Comparison of ENCODE assay signal across 14 cellular contexts in genomic region chrX:10395643-10396042, GRCh38.
"Had no signal": no experiment of that assay in that cellular context is flagged by ENCODE, and none has a peak within 500 bp of the region (broad histone marks: within the 10 kb centered on the region; RNA-seq: fewer than 3 reads in every experiment).

No MANE protein-coding gene starts in this region.

- ATAC-seq: activated CD8-positive, alpha-beta memory T cell treated with anti-CD3 and anti-CD28 coated beads, Interleukin-2, amount 10 ng/mL, durations not matched to agents 7 days and 5 days; gastrocnemius medialis; heart left ventricle; natural killer cell treated with Interleukin-12 subunit alpha and Interleukin-12 subunit beta and Interleukin-15 and Interleukin-18, amount 100 ng/mL, for 72 hours; stimulated activated effector memory CD8-positive, alpha-beta T cell treated with anti-CD3 and anti-CD28 coated beads, Interleukin-12 subunit alpha, Interleukin-12 subunit beta, amount 100 ng/mL, for 72 hours had no signal

- H3K27me3 Mint-ChIP-seq: activated CD4-positive, alpha-beta memory T cell treated with anti-CD3 and anti-CD28 coated beads for 36 hours; activated CD8-positive, alpha-beta memory T cell treated with anti-CD3 and anti-CD28 coated beads, Interleukin-2, amount 10 ng/mL, durations not matched to agents 7 days and 5 days; activated naive CD4-positive, alpha-beta T cell treated with anti-CD3 and anti-CD28 coated beads, Interleukin-2, amount 10 ng/mL, durations not matched to agents 7 days and 5 days had no signal

- H3K36me3 Mint-ChIP-seq: activated CD4-positive, alpha-beta memory T cell treated with anti-CD3 and anti-CD28 coated beads for 36 hours; activated CD8-positive, alpha-beta memory T cell treated with anti-CD3 and anti-CD28 coated beads, Interleukin-2, amount 10 ng/mL, durations not matched to agents 7 days and 5 days; activated naive CD4-positive, alpha-beta T cell treated with anti-CD3 and anti-CD28 coated beads, Interleukin-2, amount 10 ng/mL, durations not matched to agents 7 days and 5 days; immature natural killer cell; natural killer cell treated with Interleukin-12 subunit alpha and Interleukin-12 subunit beta and Interleukin-15 and Interleukin-18, amount 100 ng/mL, for 72 hours; stimulated activated effector memory CD8-positive, alpha-beta T cell treated with anti-CD3 and anti-CD28 coated beads, Interleukin-12 subunit alpha, Interleukin-12 subunit beta, amount 100 ng/mL, for 72 hours had no signal

- H3K4me1 Mint-ChIP-seq: activated CD8-positive, alpha-beta memory T cell treated with anti-CD3 and anti-CD28 coated beads, Interleukin-2, amount 10 ng/mL, durations not matched to agents 7 days and 5 days; activated naive CD4-positive, alpha-beta T cell treated with anti-CD3 and anti-CD28 coated beads, Interleukin-2, amount 10 ng/mL, durations not matched to agents 7 days and 5 days; stimulated activated effector memory CD8-positive, alpha-beta T cell treated with anti-CD3 and anti-CD28 coated beads, Interleukin-12 subunit alpha, Interleukin-12 subunit beta, amount 100 ng/mL, for 72 hours had no signal

- H3K27ac Mint-ChIP-seq: activated CD4-positive, alpha-beta memory T cell treated with anti-CD3 and anti-CD28 coated beads for 36 hours; activated CD8-positive, alpha-beta memory T cell treated with anti-CD3 and anti-CD28 coated beads, Interleukin-2, amount 10 ng/mL, durations not matched to agents 7 days and 5 days; activated naive CD4-positive, alpha-beta T cell treated with anti-CD3 and anti-CD28 coated beads, Interleukin-2, amount 10 ng/mL, durations not matched to agents 7 days and 5 days; activated T-helper 2 cell treated with anti-CD3 and anti-CD28 coated beads, Interferon-gamma antibody, Interleukin-2, Interleukin-4, amounts not matched to agents 10 μg/mL and 5 μg/mL and 100 μg/mL, durations not matched to agents 14 hours and 24 hours and 36 hours; immature natural killer cell; natural killer cell treated with Interleukin-12 subunit alpha and Interleukin-12 subunit beta and Interleukin-15 and Interleukin-18, amount 100 ng/mL, for 72 hours; stimulated activated effector memory CD8-positive, alpha-beta T cell treated with anti-CD3 and anti-CD28 coated beads, Interleukin-12 subunit alpha, Interleukin-12 subunit beta, amount 100 ng/mL, for 72 hours had no signal

- H3K4me3 Mint-ChIP-seq: activated CD4-positive, alpha-beta memory T cell treated with anti-CD3 and anti-CD28 coated beads for 36 hours; activated CD8-positive, alpha-beta memory T cell treated with anti-CD3 and anti-CD28 coated beads, Interleukin-2, amount 10 ng/mL, durations not matched to agents 7 days and 5 days; activated naive CD4-positive, alpha-beta T cell treated with anti-CD3 and anti-CD28 coated beads, Interleukin-2, amount 10 ng/mL, durations not matched to agents 7 days and 5 days; immature natural killer cell; natural killer cell treated with Interleukin-12 subunit alpha and Interleukin-12 subunit beta and Interleukin-15 and Interleukin-18, amount 100 ng/mL, for 72 hours; stimulated activated effector memory CD8-positive, alpha-beta T cell treated with anti-CD3 and anti-CD28 coated beads, Interleukin-12 subunit alpha, Interleukin-12 subunit beta, amount 100 ng/mL, for 72 hours had no signal

- H3K4me3 ChIP-seq: gastrocnemius medialis, heart left ventricle had no signal

- DNase-seq: activated CD4-positive, alpha-beta memory T cell treated with anti-CD3 and anti-CD28 coated beads for 36 hours; activated CD8-positive, alpha-beta memory T cell treated with anti-CD3 and anti-CD28 coated beads, Interleukin-2, amount 10 ng/mL, durations not matched to agents 7 days and 5 days; activated naive CD4-positive, alpha-beta T cell treated with anti-CD3 and anti-CD28 coated beads, Interleukin-2, amount 10 ng/mL, durations not matched to agents 7 days and 5 days; activated T-cell treated with anti-CD3 and anti-CD28 coated beads, Interleukin-2, amount 50 U/mL, for 1 hour; erythroblast; gastrocnemius medialis; heart left ventricle; immature natural killer cell; mesendoderm; nucleus accumbens; WERI-Rb-1 had no signal

- H3K9me3 Mint-ChIP-seq: activated CD4-positive, alpha-beta memory T cell treated with anti-CD3 and anti-CD28 coated beads for 36 hours; activated naive CD4-positive, alpha-beta T cell treated with anti-CD3 and anti-CD28 coated beads, Interleukin-2, amount 10 ng/mL, durations not matched to agents 7 days and 5 days; activated T-helper 2 cell treated with anti-CD3 and anti-CD28 coated beads, Interferon-gamma antibody, Interleukin-2, Interleukin-4, amounts not matched to agents 10 μg/mL and 5 μg/mL and 100 μg/mL, durations not matched to agents 14 hours and 24 hours and 36 hours; natural killer cell treated with Interleukin-12 subunit alpha and Interleukin-12 subunit beta and Interleukin-15 and Interleukin-18, amount 100 ng/mL, for 72 hours; stimulated activated effector memory CD8-positive, alpha-beta T cell treated with anti-CD3 and anti-CD28 coated beads, Interleukin-12 subunit alpha, Interleukin-12 subunit beta, amount 100 ng/mL, for 72 hours had no signal
